ENCODE assay signal across 18 cellular contexts in genomic region chr4:168562021-168562691, GRCh38.
DNase-seq lines count a peak whose midpoint lies in the region; ATAC-seq and TF ChIP-seq lines count a peak whose summit lies in the region.
"Had no signal": no experiment of that assay in that cellular context is flagged by ENCODE, and none has a peak within 500 bp of the region (broad histone marks: within the 10 kb centered on the region; RNA-seq: fewer than 3 reads in every experiment).

No MANE protein-coding gene starts in this region.

- H3F3A ChIP-seq in GM23248 (ENCODE audit: insufficient read depth): 0 out of 2 replicates have a peak, but pooled peaks cover 8% of the 10 kb centered on the region

- H3K4me1 ChIP-seq in GM23248 (ENCODE audit: insufficient read depth): peaks cover 36% of the 10 kb centered on the region
- peaks cover 63% of the 10 kb centered on the region for H3K4me1 ChIP-seq in psoas muscle
- H3K4me1 ChIP-seq: adrenal gland had no signal

- no peaks in the 10 kb centered on the region for H4K20me1 ChIP-seq in GM23248 (ENCODE audit: insufficient read depth)

- no peak for TF ChIP-seq CTCF in psoas muscle (IDR thresholded peaks at IDR 0.05)
- no peak for TF ChIP-seq CTCF in natural killer cell (IDR thresholded peaks at IDR 0.05)

- peaks cover 15 to 17% of the 10 kb centered on the region in 2 donors for H3K27me3 Mint-ChIP-seq in natural killer cell (ENCODE audit: low read depth in 2 of 2)

- H2AFZ ChIP-seq in GM23248: no peak overlapping the region

- no peaks in the 10 kb centered on the region for H3K36me3 ChIP-seq in GM23248 (ENCODE audit: low read depth)
- H3K36me3 ChIP-seq in psoas muscle (ENCODE audit: insufficient read depth in 1 of 2, low read depth in 1 of 2): no peaks in the 10 kb centered on the region
- H3K36me3 ChIP-seq: adrenal gland, stomach had no signal

- no peaks in the 10 kb centered on the region for H3K9me3 Mint-ChIP-seq in natural killer cell
- H3K9me3 Mint-ChIP-seq: effector memory CD8-positive, alpha-beta T cell had no signal

- H3K9ac ChIP-seq in GM23248: no peak overlapping the region

- intact Hi-C loops in psoas muscle (cut with DNase I) (no loop called here), natural killer cell (cut with micrococcal nuclease) (no loop called here)

- H3K27me3 ChIP-seq in GM23248 (replicated peaks; ENCODE audit: insufficient read depth): no peaks in the 10 kb centered on the region
- H3K27me3 ChIP-seq in psoas muscle (ENCODE audit: insufficient read depth in 3 of 3, low read length in 2 of 3): no peaks in the 10 kb centered on the region
- H3K27me3 ChIP-seq: adrenal gland, stomach had no signal

- H3K79me2 ChIP-seq in GM23248 (ENCODE audit: insufficient read depth): no peaks in the 10 kb centered on the region

- peak; percentile 70 to 88 (median 78) for ATAC-seq in psoas muscle
- ATAC-seq in GM18861 (IDR thresholded peaks at IDR 0.05; ENCODE audit: unreplicated experiment): no peak
- no peak for ATAC-seq in natural killer cell
- no peak for ATAC-seq in HG02852 (IDR thresholded peaks at IDR 0.05; ENCODE audit: unreplicated experiment)
- no peak for ATAC-seq in GM19452 (IDR thresholded peaks at IDR 0.05; ENCODE audit: unreplicated experiment)
- ATAC-seq: effector memory CD8-positive, alpha-beta T cell had no signal

- H3K4me2 ChIP-seq in GM23248 (ENCODE audit: unreplicated experiment): no peak overlapping the region

- no peaks in the 10 kb centered on the region for H3K9me3 ChIP-seq in GM23248 (ENCODE audit: low read depth)
- H3K9me3 ChIP-seq in psoas muscle: no peaks in the 10 kb centered on the region
- H3K9me3 ChIP-seq: adrenal gland, stomach had no signal

- H3K36me3 Mint-ChIP-seq in natural killer cell: no peaks in the 10 kb centered on the region
- H3K36me3 Mint-ChIP-seq: CD4-positive, alpha-beta memory T cell had no signal

- 37 to 42% methylated on average over 3 of the region's 3 CpGs for WGBS in GM23248 (ENCODE audit: low coverage in 1 of 2, low lambda C conversion rate in 2 of 2, missing lambda C conversion rate in 2 of 2), 2 experiments
- 19 to 34% (median 25%) methylated on average over 3 of the region's 3 CpGs for WGBS in psoas muscle, 3 donors

- in situ Hi-C loops in GM23248 (cut with MboI): no loop called here

- no peaks in the 10 kb centered on the region for H3K4me1 Mint-ChIP-seq in natural killer cell
- H3K4me1 Mint-ChIP-seq: CD4-positive, alpha-beta memory T cell had no signal

- H3K27ac ChIP-seq in GM23248: no peak overlapping the region
- peak overlapping the region; percentile 74 for H3K27ac ChIP-seq in psoas muscle
- H3K27ac ChIP-seq: adrenal gland had no signal

- no peak overlapping the region for H3K4me3 Mint-ChIP-seq in natural killer cell
- H3K4me3 Mint-ChIP-seq: CD4-positive, alpha-beta memory T cell; effector memory CD8-positive, alpha-beta T cell had no signal

- no peaks in the 10 kb centered on the region for H3K9me2 ChIP-seq in GM23248 (ENCODE audit: insufficient read depth)

- DNase-seq in GM23248 (peak; percentile 59), RKO (ENCODE audit: low spot score) (peak; percentile 12), fibroblast of gingiva (ENCODE audit: low read depth) (peak; percentile 53), psoas muscle (no peak), natural killer cell (no peak)
- DNase-seq: activated CD8-positive, alpha-beta memory T cell treated with anti-CD3 and anti-CD28 coated beads, Interleukin-2, amount 50 U/mL, for 4 hours; adrenal gland; CD4-positive, alpha-beta memory T cell; effector memory CD8-positive, alpha-beta T cell; hypothalamus; midbrain; NCI-H1105 treated with DMSO at 0.1 percent for 48 hours; NCI-H510A; SHP77 treated with DMSO at 0.1 percent for 48 hours; stomach had no signal

- no peak overlapping the region for H3K4me3 ChIP-seq in GM23248
- H3K4me3 ChIP-seq in psoas muscle: peak overlapping the region; percentile 42
- H3K4me3 ChIP-seq: adrenal gland, stomach had no signal

- H3K27ac Mint-ChIP-seq in natural killer cell: no peak overlapping the region
- H3K27ac Mint-ChIP-seq: CD4-positive, alpha-beta memory T cell; effector memory CD8-positive, alpha-beta T cell had no signal

Comparison
In these comparisons a context has a peak if more than half of its experiments do, and no peak if none do; other contexts are left out.
1. DNase-seq: peak in GM23248 (single experiment), RKO (single experiment) and fibroblast of gingiva (single experiment); none in psoas muscle (0 of 2) and natural killer cell (single experiment).
2. ATAC-seq: peak in psoas muscle (4 of 4); none in GM18861 (single experiment), natural killer cell (0 of 3), HG02852 (single experiment) and GM19452 (single experiment).